In the genomic region with DNA sequence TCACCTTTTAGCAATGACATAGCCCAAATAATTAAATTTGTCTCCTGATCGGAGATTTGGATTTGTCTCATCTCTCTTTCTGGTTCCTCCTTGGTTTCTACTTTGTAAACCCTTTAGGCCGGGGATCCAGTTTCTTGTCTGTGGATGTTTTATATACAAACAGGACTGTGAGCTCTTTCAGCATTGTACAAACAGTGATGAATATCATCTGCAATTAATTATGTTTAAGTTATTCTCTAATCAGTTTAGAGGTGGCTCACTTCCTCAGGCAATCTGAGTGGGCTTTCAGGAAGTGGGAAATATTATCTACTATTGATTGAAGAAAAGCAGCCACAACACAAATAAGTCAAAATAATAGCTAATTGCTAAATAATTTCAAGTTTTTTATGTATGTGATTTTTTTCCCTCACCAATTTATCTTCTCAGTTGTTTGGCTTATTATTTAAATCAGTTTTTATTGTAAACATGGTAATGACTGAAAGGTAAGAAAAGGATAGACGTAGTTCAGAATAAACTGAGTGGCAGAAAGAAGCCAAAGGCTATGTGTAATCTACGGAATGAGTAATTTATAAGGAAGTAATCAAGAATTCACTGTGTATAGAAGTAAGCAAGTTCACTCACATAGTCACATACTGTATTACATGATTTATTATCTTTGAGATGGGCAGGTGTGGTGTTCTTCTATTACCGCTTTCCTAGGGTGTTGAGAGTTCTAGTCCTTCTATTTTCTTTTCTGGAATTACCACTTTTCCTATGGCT, we compare ENCODE assay signal across 36 cellular contexts. TPM values are rescaled to one million over a fixed set of nuclear protein-coding genes. Genes with fewer than 3 reads are reported as not detected.
A peak's percentile ranks its signal among the peaks of the same experiment; 100 is the strongest.
DNase-seq lines count a peak whose midpoint lies in the region; ATAC-seq and TF ChIP-seq lines count a peak whose summit lies in the region.
"Had no signal": no experiment of that assay in that cellular context is flagged by ENCODE, and none has a peak within 500 bp of the region (broad histone marks: within the 10 kb centered on the region; RNA-seq: fewer than 3 reads in every experiment).

No MANE protein-coding gene starts in this region.

- no peaks in the 10 kb centered on the region for H3K9me3 ChIP-seq in adipocyte (ENCODE audit: control insufficient read depth, low read length)
- H3K9me3 ChIP-seq: BLaER1, Caco-2, colonic mucosa, esophagus squamous epithelium, gastroesophageal sphincter, stomach, tibial artery had no signal

- H3K4me3 ChIP-seq in adipocyte (ENCODE audit: low read length): no peak overlapping the region
- H3K4me3 ChIP-seq: BLaER1, colonic mucosa, esophagus squamous epithelium, gastroesophageal sphincter, hepatocyte, skin epidermis, stomach, tibial artery had no signal

- no peak overlapping the region for H3K9ac ChIP-seq in adipocyte (ENCODE audit: low read length)
- H3K9ac ChIP-seq: BLaER1 had no signal

- H3K27me3 ChIP-seq in adipocyte (replicated peaks; ENCODE audit: control insufficient read depth, insufficient read depth, low read length): no peaks in the 10 kb centered on the region
- H3K27me3 ChIP-seq: BLaER1, colonic mucosa, esophagus squamous epithelium, gastroesophageal sphincter, hepatocyte, stomach, tibial artery had no signal

- no peaks in the 10 kb centered on the region for H3K27me3 Mint-ChIP-seq in natural killer cell (ENCODE audit: low read depth in 2 of 2)
- no peaks in the 10 kb centered on the region for H3K27me3 Mint-ChIP-seq in natural killer cell treated with Interleukin-12 subunit alpha and Interleukin-12 subunit beta and Interleukin-15 and Interleukin-18, amount 100 ng/mL, for 72 hours
- H3K27me3 Mint-ChIP-seq: naive thymus-derived CD4-positive, alpha-beta T cell had no signal

- peaks cover 19% of the 10 kb centered on the region for H3K4me1 ChIP-seq in adipocyte (ENCODE audit: control insufficient read depth, insufficient read depth, low read length)
- H3K4me1 ChIP-seq: Caco-2 had no signal

- TF ChIP-seq CTCF in natural killer cell (IDR thresholded peaks at IDR 0.05): no peak

- H3K36me3 ChIP-seq in adipocyte (ENCODE audit: control insufficient read depth, insufficient read depth, low read length, severe bottlenecking): peaks cover 35% of the 10 kb centered on the region
- H3K36me3 ChIP-seq: colonic mucosa had no signal

- DNase-seq in natural killer cell (no peak), adipocyte (ENCODE audit: low read depth) (peak; percentile 38), kidney tubule cell (ENCODE audit: low spot score) (peak; percentile 14), left lobe of liver (ENCODE audit: low spot score) (no peak), MV-4-11 (lab: John Stamatoyannopoulos, UW) (no peak)
- no peak for DNase-seq in natural killer cell treated with Interleukin-12 subunit alpha and Interleukin-12 subunit beta and Interleukin-15 and Interleukin-18, amount 100 ng/mL, for 72 hours (ENCODE audit: low spot score)
- DNase-seq: activated CD4-positive, alpha-beta T cell treated with anti-CD3 and anti-CD28 coated beads for 4 hours; activated CD8-positive, alpha-beta memory T cell treated with anti-CD3 and anti-CD28 coated beads for 24 hours; activated T-cell treated with anti-CD3 and anti-CD28 coated beads, Interleukin-2, amount 50 U/mL, for 1 hour; amniotic stem cell; Caco-2; colonic mucosa; DMS79 treated with DMSO at 0.1 percent for 48 hours; esophagus squamous epithelium; H9; KBM-7; mesendoderm; MM.1S; naive thymus-derived CD4-positive, alpha-beta T cell; NCI-H1417 treated with DMSO at 0.1 percent for 48 hours; NCI-H446 treated with DMSO at 0.1 percent for 48 hours; NCI-H82; occipital lobe; RPMI8226; stimulated activated CD4-positive, alpha-beta T cell treated with anti-CD3 and anti-CD28 coated beads, Interleukin-1b, Interleukin-23, amount 100 ng/mL, for 48 hours; stimulated activated CD8-positive, alpha-beta memory T cell treated with anti-CD3 and anti-CD28 coated beads, Interleukin-4, amount 100 ng/mL, for 48 hours; stomach; tibial artery had no signal

- H3K4me1 Mint-ChIP-seq in natural killer cell: peaks cover 36 to 48% of the 10 kb centered on the region in 2 donors
- peaks cover 11 to 19% of the 10 kb centered on the region in 2 donors for H3K4me1 Mint-ChIP-seq in natural killer cell treated with Interleukin-12 subunit alpha and Interleukin-12 subunit beta and Interleukin-15 and Interleukin-18, amount 100 ng/mL, for 72 hours (ENCODE audit: low read depth in 2 of 2)

- H3K4me3 Mint-ChIP-seq in natural killer cell: no peak overlapping the region
- H3K4me3 Mint-ChIP-seq in natural killer cell treated with Interleukin-12 subunit alpha and Interleukin-12 subunit beta and Interleukin-15 and Interleukin-18, amount 100 ng/mL, for 72 hours: no peak overlapping the region
- H3K4me3 Mint-ChIP-seq: H9 had no signal

- intact Hi-C loops in natural killer cell (cut with micrococcal nuclease): no loop called here

- H3K27ac Mint-ChIP-seq in natural killer cell: peak overlapping the region; percentile 53 to 56
- H3K27ac Mint-ChIP-seq in natural killer cell treated with Interleukin-12 subunit alpha and Interleukin-12 subunit beta and Interleukin-15 and Interleukin-18, amount 100 ng/mL, for 72 hours: peak overlapping the region in 1 of 2 donors; percentile 41
- H3K27ac Mint-ChIP-seq: H9 had no signal

- no peak for ATAC-seq in natural killer cell
- no peak for ATAC-seq in natural killer cell treated with Interleukin-12 subunit alpha and Interleukin-12 subunit beta and Interleukin-15 and Interleukin-18, amount 100 ng/mL, for 72 hours
- ATAC-seq in HG02970 (IDR thresholded peaks at IDR 0.05; ENCODE audit: low FRiP score, unreplicated experiment): no peak
- ATAC-seq in left lobe of liver: no peak
- no peak for ATAC-seq in GM19035 (IDR thresholded peaks at IDR 0.05; ENCODE audit: unreplicated experiment)
- ATAC-seq: gastroesophageal sphincter; naive thymus-derived CD4-positive, alpha-beta T cell had no signal

- no peaks in the 10 kb centered on the region for H3K36me3 Mint-ChIP-seq in natural killer cell
- H3K36me3 Mint-ChIP-seq in natural killer cell treated with Interleukin-12 subunit alpha and Interleukin-12 subunit beta and Interleukin-15 and Interleukin-18, amount 100 ng/mL, for 72 hours: peaks cover 15% of the 10 kb centered on the region

- H3K9me3 Mint-ChIP-seq in natural killer cell: no peaks in the 10 kb centered on the region
- H3K9me3 Mint-ChIP-seq in natural killer cell treated with Interleukin-12 subunit alpha and Interleukin-12 subunit beta and Interleukin-15 and Interleukin-18, amount 100 ng/mL, for 72 hours: no peaks in the 10 kb centered on the region
- H3K9me3 Mint-ChIP-seq: H9; naive thymus-derived CD4-positive, alpha-beta T cell had no signal

RNA-seq across cellular contexts. Expression of gene ABCC11, which starts 3.4 kb away (rescaled TPM):
- under 1 TPM in 2 of 3 donors, not detected in 1; 0.20 to 0.30 TPM for total RNA-seq in natural killer cell
- total RNA-seq in natural killer cell treated with Interleukin-12 subunit alpha and Interleukin-12 subunit beta and Interleukin-15 and Interleukin-18, amount 100 ng/mL, for 72 hours: not detected
- 5.8 TPM for total RNA-seq in left lobe of liver
- total RNA-seq: colonic mucosa; gastroesophageal sphincter; pulmonary artery endothelial cell; T-helper 1 cell treated with Interleukin-12 subunit alpha and Interleukin-12 subunit beta and Interleukin-4 antibody, amounts not matched to agents 30 ng/mL and 1 ng/mL, for 36 hours had no signal

RNA-seq across cellular contexts. Expression of gene LONP2, which starts 6.6 kb away (rescaled TPM):
- total RNA-seq in natural killer cell: 10 to 100 TPM; 48.6 to 87.8 (median 61.7) TPM
- 10 to 100 TPM; 52.0 to 54.4 TPM for total RNA-seq in natural killer cell treated with Interleukin-12 subunit alpha and Interleukin-12 subunit beta and Interleukin-15 and Interleukin-18, amount 100 ng/mL, for 72 hours
- 162 TPM for total RNA-seq in left lobe of liver

Comparison
In these comparisons a context has a peak if more than half of its experiments do, and no peak if none do; other contexts are left out.
1. DNase-seq: peak in adipocyte (single experiment) and kidney tubule cell (single experiment); none in natural killer cell (single experiment), natural killer cell treated with Interleukin-12 subunit alpha and Interleukin-12 subunit beta and Interleukin-15 and Interleukin-18, amount 100 ng/mL, for 72 hours (single experiment), left lobe of liver (single experiment) and MV-4-11 (single experiment).